In the genomic region with DNA sequence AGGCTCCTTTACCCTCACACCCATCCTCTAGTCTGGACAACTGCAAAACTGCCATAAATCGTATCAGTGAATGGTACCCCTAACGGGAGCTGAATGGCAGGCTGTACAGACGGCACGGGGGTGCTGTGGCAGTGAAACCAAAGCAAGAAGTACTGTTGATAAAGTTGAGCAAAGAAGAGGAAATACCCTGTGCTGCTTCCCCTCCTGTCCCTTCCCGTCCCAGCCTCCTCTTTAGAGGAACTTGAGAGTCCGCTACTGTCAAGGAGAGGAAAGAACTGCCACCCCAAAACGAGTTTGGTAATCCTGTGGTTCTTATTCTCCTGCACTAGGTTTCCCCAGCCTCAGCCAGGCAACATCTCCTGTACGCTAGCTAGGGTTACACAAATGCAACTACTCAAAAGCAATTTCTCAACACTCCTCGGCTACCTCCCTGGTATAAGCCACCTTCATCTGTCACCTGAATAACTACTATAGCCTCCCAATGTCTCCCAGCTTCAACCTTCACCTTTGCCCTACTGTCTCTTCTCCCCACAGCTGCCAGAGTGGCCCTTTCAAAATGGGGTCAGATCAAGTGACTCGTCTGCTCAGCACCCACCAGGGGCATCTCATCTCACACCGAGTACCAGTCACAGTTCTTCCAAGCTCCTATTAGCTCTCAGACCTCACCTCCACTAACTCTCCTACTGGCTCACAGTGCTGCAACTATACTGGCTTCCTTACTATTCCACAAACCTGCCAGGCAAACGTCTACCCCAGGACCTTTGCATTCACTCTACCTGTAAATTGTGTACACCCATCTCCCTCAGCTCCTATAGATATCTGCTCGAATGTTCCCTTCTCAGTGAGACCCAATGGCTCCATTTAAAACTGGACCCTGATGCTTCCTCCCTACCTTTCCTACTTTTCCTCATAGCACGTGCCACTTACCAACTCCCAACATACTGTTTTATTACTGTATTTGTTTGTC, we compare ENCODE assay signal across 8 cellular contexts. TPM values are rescaled to one million over a fixed set of nuclear protein-coding genes. Genes with fewer than 3 reads are reported as not detected.
A peak's percentile ranks its signal among the peaks of the same experiment; 100 is the strongest.
DNase-seq lines count a peak whose midpoint lies in the region; ATAC-seq and TF ChIP-seq lines count a peak whose summit lies in the region.

No MANE protein-coding gene starts in this region.

- peak overlapping the region; percentile 89 for H3K4me2 ChIP-seq in hepatocyte

- peaks cover 9% of the 10 kb centered on the region for H3K36me3 Mint-ChIP-seq in activated CD4-positive, alpha-beta memory T cell treated with anti-CD3 and anti-CD28 coated beads for 36 hours
- peaks cover 20% of the 10 kb centered on the region for H3K36me3 Mint-ChIP-seq in stimulated activated naive CD8-positive, alpha-beta T cell treated with anti-CD3 and anti-CD28 coated beads, Interleukin-15, Interleukin-2, amounts not matched to agents 100 ng/mL and 50 ng/mL, for 24 hours (ENCODE audit: low read depth)

- no peak overlapping the region for H2AFZ ChIP-seq in hepatocyte

- peak overlapping the region; percentile 82 for H3K27ac Mint-ChIP-seq in activated CD4-positive, alpha-beta memory T cell treated with anti-CD3 and anti-CD28 coated beads for 36 hours
- peak overlapping the region; percentile 93 for H3K27ac Mint-ChIP-seq in stimulated activated naive CD8-positive, alpha-beta T cell treated with anti-CD3 and anti-CD28 coated beads, Interleukin-15, Interleukin-2, amounts not matched to agents 100 ng/mL and 50 ng/mL, for 24 hours

- peak; percentile 43 for DNase-seq in activated CD4-positive, alpha-beta T cell treated with anti-CD3 and anti-CD28 coated beads for 48 hours
- DNase-seq in activated CD4-positive, alpha-beta T cell treated with anti-CD3 and anti-CD28 coated beads for 1 hour: no peak
- DNase-seq in activated CD4-positive, alpha-beta memory T cell treated with anti-CD3 and anti-CD28 coated beads for 36 hours: peak; percentile 59
- no peak for DNase-seq in hepatocyte (ENCODE audit: low spot score)
- no peak for DNase-seq in HPDE6-E6E7 (ENCODE audit: extremely low spot score)
- no peak for DNase-seq in NCI-H1417 (lab: John Stamatoyannopoulos, UW)

- no peak for TF ChIP-seq CTCF in hepatocyte (IDR thresholded peaks at IDR 0.05; ENCODE audit: poor library complexity)

- no peak overlapping the region for H3K4me3 ChIP-seq in hepatocyte

- H3K9me2 ChIP-seq in hepatocyte (replicated peaks; ENCODE audit: insufficient read depth): no peaks in the 10 kb centered on the region

- no peaks in the 10 kb centered on the region for H3K27me3 ChIP-seq in hepatocyte

- H3K79me2 ChIP-seq in hepatocyte: peaks cover 62% of the 10 kb centered on the region

- peaks cover 4% of the 10 kb centered on the region for H4K20me1 ChIP-seq in hepatocyte (ENCODE audit: insufficient read depth, poor library complexity, severe bottlenecking)

- no peak for ATAC-seq in GM21786 (IDR thresholded peaks at IDR 0.05; ENCODE audit: unreplicated experiment)

- WGBS in hepatocyte (ENCODE audit: low lambda C conversion rate, missing lambda C conversion rate): 73% methylated on average over 14 of the region's 14 CpGs

- no peaks in the 10 kb centered on the region for H3K9me3 Mint-ChIP-seq in activated CD4-positive, alpha-beta memory T cell treated with anti-CD3 and anti-CD28 coated beads for 36 hours
- H3K9me3 Mint-ChIP-seq in stimulated activated naive CD8-positive, alpha-beta T cell treated with anti-CD3 and anti-CD28 coated beads, Interleukin-15, Interleukin-2, amounts not matched to agents 100 ng/mL and 50 ng/mL, for 24 hours: no peaks in the 10 kb centered on the region

- H3K36me3 ChIP-seq in hepatocyte (replicated peaks; ENCODE audit: insufficient read depth, low read depth): no peaks in the 10 kb centered on the region

- POLR2A ChIA-PET in activated CD4-positive, alpha-beta memory T cell treated with anti-CD3 and anti-CD28 coated beads for 36 hours (lab: Charles Lee): interaction anchor here (1.2 to 6.7 kb wide), 4 partner anchors 10 to 18 kb away, joined by 3 to 45 read pairs (median 6); no protein-coding TSS in a partner anchor

- intact Hi-C loops in activated CD4-positive, alpha-beta memory T cell treated with anti-CD3 and anti-CD28 coated beads for 36 hours (cut with micrococcal nuclease): no loop called here

- H3K4me1 Mint-ChIP-seq in activated CD4-positive, alpha-beta memory T cell treated with anti-CD3 and anti-CD28 coated beads for 36 hours (ENCODE audit: low read depth): peaks cover 69% of the 10 kb centered on the region
- H3K4me1 Mint-ChIP-seq in stimulated activated naive CD8-positive, alpha-beta T cell treated with anti-CD3 and anti-CD28 coated beads, Interleukin-15, Interleukin-2, amounts not matched to agents 100 ng/mL and 50 ng/mL, for 24 hours (ENCODE audit: low read depth): peaks cover 84% of the 10 kb centered on the region

- H3K27ac ChIP-seq in hepatocyte: peak overlapping the region; percentile 16

- CTCF ChIA-PET in activated CD4-positive, alpha-beta memory T cell treated with anti-CD3 and anti-CD28 coated beads for 36 hours (lab: Charles Lee): interaction anchor here (0.6 to 8.4 kb wide), 12 partner anchors 9 to 518 kb away, joined by 3 to 63 read pairs (median 4); a partner anchor contains a TSS

- H3K4me1 ChIP-seq in hepatocyte (ENCODE audit: insufficient read depth): peaks cover 35% of the 10 kb centered on the region

- no peaks in the 10 kb centered on the region for H3K27me3 Mint-ChIP-seq in activated CD4-positive, alpha-beta memory T cell treated with anti-CD3 and anti-CD28 coated beads for 36 hours
- H3K27me3 Mint-ChIP-seq in stimulated activated naive CD8-positive, alpha-beta T cell treated with anti-CD3 and anti-CD28 coated beads, Interleukin-15, Interleukin-2, amounts not matched to agents 100 ng/mL and 50 ng/mL, for 24 hours: no peaks in the 10 kb centered on the region

- H3K9me3 ChIP-seq in hepatocyte (ENCODE audit: low read depth): no peaks in the 10 kb centered on the region

- H3K4me3 Mint-ChIP-seq in activated CD4-positive, alpha-beta memory T cell treated with anti-CD3 and anti-CD28 coated beads for 36 hours: peak overlapping the region; percentile 70
- peak overlapping the region; percentile 81 for H3K4me3 Mint-ChIP-seq in stimulated activated naive CD8-positive, alpha-beta T cell treated with anti-CD3 and anti-CD28 coated beads, Interleukin-15, Interleukin-2, amounts not matched to agents 100 ng/mL and 50 ng/mL, for 24 hours

RNA-seq across cellular contexts. Expression of a gene that starts 4.1 kb away (rescaled TPM):
- total RNA-seq in activated CD4-positive, alpha-beta memory T cell treated with anti-CD3 and anti-CD28 coated beads for 36 hours: 10 to 100 TPM; 33.2 to 34.0 TPM
- total RNA-seq in hepatocyte: 57.8 and 79.1 TPM in 2 replicates
- polyA plus RNA-seq in hepatocyte: 101 and 103 TPM in 2 replicates

Comparison
In these comparisons a context has a peak if more than half of its experiments do, and no peak if none do; other contexts are left out.
1. DNase-seq: peak in activated CD4-positive, alpha-beta T cell treated with anti-CD3 and anti-CD28 coated beads for 48 hours (single experiment) and activated CD4-positive, alpha-beta memory T cell treated with anti-CD3 and anti-CD28 coated beads for 36 hours (single experiment); none in activated CD4-positive, alpha-beta T cell treated with anti-CD3 and anti-CD28 coated beads for 1 hour (single experiment), hepatocyte (single experiment), HPDE6-E6E7 (single experiment) and NCI-H1417 (0 of 3).